In genomic region chr2:177783835-177784448, GRCh38 we compare ENCODE assay signal across 9 cellular contexts.
DNase-seq lines count a peak whose midpoint lies in the region; ATAC-seq and TF ChIP-seq lines count a peak whose summit lies in the region.
"Had no signal": no experiment of that assay in that cellular context is flagged by ENCODE, and none has a peak within 500 bp of the region (broad histone marks: within the 10 kb centered on the region; RNA-seq: fewer than 3 reads in every experiment).

No MANE protein-coding gene starts in this region.

- H3K36me3 Mint-ChIP-seq in activated T-cell treated with anti-CD3 and anti-CD28 coated beads, Interleukin-2, amount 50 U/mL, for 72 hours (ENCODE audit: insufficient read depth in 2 of 2), result peaks cover 0 to 2% of the 10 kb centered on the region in 2 donors
- H3K36me3 Mint-ChIP-seq: CD4-positive, CD25-positive, alpha-beta regulatory T cell had no signal

- H3K9me3 Mint-ChIP-seq in activated T-cell treated with anti-CD3 and anti-CD28 coated beads, Interleukin-2, amount 50 U/mL, for 72 hours, result peaks cover 1 to 2% of the 10 kb centered on the region in 2 donors

- DNase-seq in activated T-cell treated with anti-CD3 and anti-CD28 coated beads, Interleukin-2, amount 50 U/mL, for 72 hours, result no peak
- DNase-seq in activated T-cell treated with anti-CD3 and anti-CD28 coated beads for 4 hours (no peak), HL-60 (ENCODE audit: low read depth in 1 of 2, low spot score in 1 of 2) (peak in 1 of 2 experiments; percentile 72), amniotic epithelial cell (ENCODE audit: low read depth) (peak; percentile 94), sciatic nerve (ENCODE audit: low spot score) (no peak), HEK293T (ENCODE audit: extremely low spot score) (no peak), NCI-H1694 treated with DMSO at 0.1 percent for 48 hours (lab: John Stamatoyannopoulos, UW) (no peak)

- peak; percentile 60 to 79 for ATAC-seq in activated T-cell treated with anti-CD3 and anti-CD28 coated beads, Interleukin-2, amount 50 U/mL, for 72 hours (replicated peaks in 1 of 2)
- ATAC-seq in sciatic nerve (peak; percentile 96), GM19467 (IDR thresholded peaks at IDR 0.05; ENCODE audit: unreplicated experiment) (no peak)

- H3K4me3 Mint-ChIP-seq in activated T-cell treated with anti-CD3 and anti-CD28 coated beads, Interleukin-2, amount 50 U/mL, for 72 hours, result peak overlapping the region in 1 of 2 donors; percentile 67
- H3K4me3 Mint-ChIP-seq: CD4-positive, CD25-positive, alpha-beta regulatory T cell had no signal

- no peaks in the 10 kb centered on the region for H3K27me3 ChIP-seq in HL-60 (ENCODE audit: insufficient read depth, poor library complexity, severe bottlenecking)

- CTCF ChIA-PET in HEK293T (lab: Yijun Ruan, JAX), result no interaction called here

- H3K4me3 ChIP-seq in HL-60 (replicated peaks; ENCODE audit: insufficient read depth, low read length), result no peak overlapping the region

- H3K27ac Mint-ChIP-seq in activated T-cell treated with anti-CD3 and anti-CD28 coated beads, Interleukin-2, amount 50 U/mL, for 72 hours, result peak overlapping the region; percentile 70
- H3K27ac Mint-ChIP-seq: CD4-positive, CD25-positive, alpha-beta regulatory T cell had no signal

- H3K4me1 Mint-ChIP-seq in activated T-cell treated with anti-CD3 and anti-CD28 coated beads, Interleukin-2, amount 50 U/mL, for 72 hours (ENCODE audit: low read depth), result peaks cover 15% of the 10 kb centered on the region

- intact Hi-C loops in sciatic nerve (cut with DNase I), result no loop called here

- peak overlapping the region; percentile 32 for H3K27ac ChIP-seq in HL-60 (replicated peaks)

- POLR2A ChIA-PET in HEK293T (lab: Yijun Ruan, JAX), result no interaction called here

- TF ChIP-seq CTCF in HL-60 (IDR thresholded peaks at IDR 0.05; ENCODE audit: insufficient read depth, low read length), result no peak

- H3K27me3 Mint-ChIP-seq in activated T-cell treated with anti-CD3 and anti-CD28 coated beads, Interleukin-2, amount 50 U/mL, for 72 hours (ENCODE audit: low read depth), result no peaks in the 10 kb centered on the region

TF ChIP-seq in HEK293T, 16 proteins besides CTCF, POLR2A, EP300 and RAD21:
- TF ChIP-seq PKNOX1 (IDR thresholded peaks at IDR 0.05), result no peak
- no peak for TF ChIP-seq LEF1 (IDR thresholded peaks at IDR 0.05; ENCODE audit: borderline replicate concordance)
- no peak for TF ChIP-seq SP1 (IDR thresholded peaks at IDR 0.05)
- TF ChIP-seq ELF4 (IDR thresholded peaks at IDR 0.05), result no peak
- no peak for TF ChIP-seq ZNF384 (IDR thresholded peaks at IDR 0.05)
- TF ChIP-seq FOXA1 (IDR thresholded peaks at IDR 0.05), result no peak
- TF ChIP-seq SUZ12 (IDR thresholded peaks at IDR 0.05), result no peak
TF ChIP-seq in HEK293T: peak in this region for 0.
